Comparison of ENCODE assay signal across 1 cellular context in the genomic region with DNA sequence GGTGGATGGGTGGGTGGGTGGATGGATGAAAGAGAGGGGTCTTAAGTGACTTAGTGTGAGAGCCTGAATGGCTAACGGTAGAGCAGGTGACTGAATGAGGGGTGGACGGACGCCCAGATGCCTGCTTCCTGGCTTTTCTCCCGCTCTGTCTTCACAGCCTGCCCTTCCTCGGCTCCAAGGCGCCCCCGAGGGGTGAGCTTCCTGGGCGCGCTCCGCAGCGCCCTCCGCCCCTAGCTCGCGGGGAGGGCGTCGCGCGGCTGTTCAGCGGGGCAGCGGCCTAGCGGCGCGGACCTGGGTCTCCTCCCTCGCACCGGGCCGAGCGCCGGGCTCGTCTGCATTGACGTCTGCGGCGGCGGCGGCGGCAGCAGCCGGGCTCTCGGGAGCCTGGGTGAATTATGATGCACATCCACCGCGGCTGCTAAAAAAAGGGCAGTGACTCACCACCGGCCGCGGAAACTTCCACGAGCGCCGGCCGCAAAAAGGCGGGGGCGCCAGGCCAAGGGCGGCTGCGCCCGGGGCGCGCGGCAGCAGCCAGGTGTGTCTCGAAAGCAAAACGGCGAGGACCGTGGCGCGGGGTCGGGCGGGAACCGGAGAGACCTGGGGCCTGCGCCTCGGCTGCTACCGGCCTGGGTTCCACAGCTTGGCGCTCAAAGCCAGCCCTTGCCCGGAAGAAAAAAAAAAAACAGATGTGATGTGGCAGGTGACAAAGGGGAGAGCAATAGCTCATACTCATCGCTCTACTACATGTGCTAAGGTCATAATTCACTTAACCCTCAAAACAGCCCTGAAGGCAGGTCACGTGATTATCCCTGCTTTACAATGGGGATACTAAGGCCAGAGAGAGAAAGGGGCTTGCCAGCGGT.
TF ChIP-seq lines count a peak whose summit lies in the region.

No MANE protein-coding gene starts in this region.

TF ChIP-seq in SK-N-SH, 30 proteins besides CTCF, POLR2A, EP300 and RAD21 (continued from another document):
- TF ChIP-seq TEAD4 (IDR thresholded peaks at IDR 0.05; ENCODE audit: borderline replicate concordance, insufficient read depth) (peak; percentile 78), TCF12 (IDR thresholded peaks at IDR 0.05) (peak; percentile 78), SIN3A (IDR thresholded peaks at IDR 0.05; ENCODE audit: borderline replicate concordance, low read depth, low read length) (no peak), POLR2AphosphoS5 (IDR thresholded peaks at IDR 0.05; ENCODE audit: low read depth, low read length) (peak; percentile 37; the same call in 1 of the 2 replicates), MXI1 (IDR thresholded peaks at IDR 0.05; ENCODE audit: low read depth, low read length) (no peak)
- TF ChIP-seq, protein P1, sequence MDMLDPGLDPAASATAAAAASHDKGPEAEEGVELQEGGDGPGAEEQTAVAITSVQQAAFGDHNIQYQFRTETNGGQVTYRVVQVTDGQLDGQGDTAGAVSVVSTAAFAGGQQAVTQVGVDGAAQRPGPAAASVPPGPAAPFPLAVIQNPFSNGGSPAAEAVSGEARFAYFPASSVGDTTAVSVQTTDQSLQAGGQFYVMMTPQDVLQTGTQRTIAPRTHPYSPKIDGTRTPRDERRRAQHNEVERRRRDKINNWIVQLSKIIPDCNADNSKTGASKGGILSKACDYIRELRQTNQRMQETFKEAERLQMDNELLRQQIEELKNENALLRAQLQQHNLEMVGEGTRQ (IDR thresholded peaks at IDR 0.05; ENCODE audit: borderline replicate concordance, low read depth, low read length) = no peak
- TF ChIP-seq, protein P2, sequence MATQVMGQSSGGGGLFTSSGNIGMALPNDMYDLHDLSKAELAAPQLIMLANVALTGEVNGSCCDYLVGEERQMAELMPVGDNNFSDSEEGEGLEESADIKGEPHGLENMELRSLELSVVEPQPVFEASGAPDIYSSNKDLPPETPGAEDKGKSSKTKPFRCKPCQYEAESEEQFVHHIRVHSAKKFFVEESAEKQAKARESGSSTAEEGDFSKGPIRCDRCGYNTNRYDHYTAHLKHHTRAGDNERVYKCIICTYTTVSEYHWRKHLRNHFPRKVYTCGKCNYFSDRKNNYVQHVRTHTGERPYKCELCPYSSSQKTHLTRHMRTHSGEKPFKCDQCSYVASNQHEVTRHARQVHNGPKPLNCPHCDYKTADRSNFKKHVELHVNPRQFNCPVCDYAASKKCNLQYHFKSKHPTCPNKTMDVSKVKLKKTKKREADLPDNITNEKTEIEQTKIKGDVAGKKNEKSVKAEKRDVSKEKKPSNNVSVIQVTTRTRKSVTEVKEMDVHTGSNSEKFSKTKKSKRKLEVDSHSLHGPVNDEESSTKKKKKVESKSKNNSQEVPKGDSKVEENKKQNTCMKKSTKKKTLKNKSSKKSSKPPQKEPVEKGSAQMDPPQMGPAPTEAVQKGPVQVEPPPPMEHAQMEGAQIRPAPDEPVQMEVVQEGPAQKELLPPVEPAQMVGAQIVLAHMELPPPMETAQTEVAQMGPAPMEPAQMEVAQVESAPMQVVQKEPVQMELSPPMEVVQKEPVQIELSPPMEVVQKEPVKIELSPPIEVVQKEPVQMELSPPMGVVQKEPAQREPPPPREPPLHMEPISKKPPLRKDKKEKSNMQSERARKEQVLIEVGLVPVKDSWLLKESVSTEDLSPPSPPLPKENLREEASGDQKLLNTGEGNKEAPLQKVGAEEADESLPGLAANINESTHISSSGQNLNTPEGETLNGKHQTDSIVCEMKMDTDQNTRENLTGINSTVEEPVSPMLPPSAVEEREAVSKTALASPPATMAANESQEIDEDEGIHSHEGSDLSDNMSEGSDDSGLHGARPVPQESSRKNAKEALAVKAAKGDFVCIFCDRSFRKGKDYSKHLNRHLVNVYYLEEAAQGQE (IDR thresholded peaks at IDR 0.05; ENCODE audit: low read depth, low read length) = no peak
- TF ChIP-seq, protein P3, sequence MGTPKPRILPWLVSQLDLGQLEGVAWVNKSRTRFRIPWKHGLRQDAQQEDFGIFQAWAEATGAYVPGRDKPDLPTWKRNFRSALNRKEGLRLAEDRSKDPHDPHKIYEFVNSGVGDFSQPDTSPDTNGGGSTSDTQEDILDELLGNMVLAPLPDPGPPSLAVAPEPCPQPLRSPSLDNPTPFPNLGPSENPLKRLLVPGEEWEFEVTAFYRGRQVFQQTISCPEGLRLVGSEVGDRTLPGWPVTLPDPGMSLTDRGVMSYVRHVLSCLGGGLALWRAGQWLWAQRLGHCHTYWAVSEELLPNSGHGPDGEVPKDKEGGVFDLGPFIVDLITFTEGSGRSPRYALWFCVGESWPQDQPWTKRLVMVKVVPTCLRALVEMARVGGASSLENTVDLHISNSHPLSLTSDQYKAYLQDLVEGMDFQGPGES (IDR thresholded peaks at IDR 0.05; ENCODE audit: low read depth, low read length) = no peak
- TF ChIP-seq, protein P4, sequence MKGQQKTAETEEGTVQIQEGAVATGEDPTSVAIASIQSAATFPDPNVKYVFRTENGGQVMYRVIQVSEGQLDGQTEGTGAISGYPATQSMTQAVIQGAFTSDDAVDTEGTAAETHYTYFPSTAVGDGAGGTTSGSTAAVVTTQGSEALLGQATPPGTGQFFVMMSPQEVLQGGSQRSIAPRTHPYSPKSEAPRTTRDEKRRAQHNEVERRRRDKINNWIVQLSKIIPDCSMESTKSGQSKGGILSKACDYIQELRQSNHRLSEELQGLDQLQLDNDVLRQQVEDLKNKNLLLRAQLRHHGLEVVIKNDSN (IDR thresholded peaks at IDR 0.05; ENCODE audit: borderline replicate concordance, low read depth) = peak; percentile 60; the same call in 1 of the 2 replicates
